In the genomic region with DNA sequence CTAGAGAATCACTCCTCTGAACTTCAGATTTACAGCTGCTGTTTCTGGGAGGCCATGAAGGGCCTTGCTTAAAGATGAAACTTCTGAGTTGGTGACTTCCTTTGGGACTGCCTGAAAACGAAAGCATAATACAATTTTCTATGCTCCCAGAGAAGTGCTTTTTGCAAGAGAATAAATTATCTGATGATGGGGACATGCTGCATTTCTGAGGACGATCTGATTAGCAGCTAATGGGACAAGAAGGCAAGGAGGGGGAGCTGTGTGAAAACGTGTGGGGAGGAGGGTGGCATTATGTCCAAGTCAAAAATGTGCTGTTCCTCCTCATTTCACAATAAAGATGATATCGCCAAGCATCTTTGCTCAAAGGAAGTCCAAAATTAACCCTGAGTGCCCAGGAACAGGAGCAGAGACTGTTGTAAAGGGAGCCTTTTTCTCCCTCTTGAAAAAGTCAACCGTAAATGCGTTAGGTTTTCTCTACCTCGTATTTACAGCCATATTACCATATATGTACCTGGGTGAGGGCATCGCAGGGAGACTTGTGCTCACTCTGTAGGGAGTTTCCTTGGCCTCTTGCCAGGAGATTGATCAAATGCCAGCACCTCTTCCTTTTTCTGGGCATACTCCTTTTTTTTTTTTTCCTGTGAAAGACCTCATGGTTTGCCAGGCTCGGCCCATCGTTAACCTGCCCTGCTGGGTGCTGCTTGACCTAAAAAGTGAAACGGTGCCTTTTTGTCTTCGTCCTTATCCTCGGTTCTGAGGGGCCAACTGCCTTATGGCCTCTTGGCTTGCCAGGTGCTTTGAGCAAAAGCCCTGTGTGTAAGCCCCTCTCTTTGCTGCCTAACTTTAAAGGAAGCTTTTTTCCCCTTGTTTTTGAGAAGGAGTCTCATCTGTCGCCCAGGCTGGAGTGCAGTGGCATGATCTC, we compare ENCODE assay signal across 8 cellular contexts. TPM values are rescaled to one million over a fixed set of nuclear protein-coding genes. Genes with fewer than 3 reads are reported as not detected.
DNase-seq lines count a peak whose midpoint lies in the region; ATAC-seq and TF ChIP-seq lines count a peak whose summit lies in the region.

No MANE protein-coding gene starts in this region.

- ATAC-seq in activated CD8-positive, alpha-beta T cell treated with anti-CD3 and anti-CD28 coated beads, Interleukin-2, amount 10 ng/mL, durations not matched to agents 7 days and 5 days = peak; percentile 83
- ATAC-seq in thoracic aorta (ENCODE audit: insufficient number of reproducible peaks, low FRiP score, low read depth) (no peak), HG02981 (IDR thresholded peaks at IDR 0.05; ENCODE audit: unreplicated experiment) (no peak), GM19452 (IDR thresholded peaks at IDR 0.05; ENCODE audit: unreplicated experiment) (no peak)

- no peaks in the 10 kb centered on the region for H3K9me3 Mint-ChIP-seq in activated CD8-positive, alpha-beta T cell treated with anti-CD3 and anti-CD28 coated beads, Interleukin-2, amount 10 ng/mL, durations not matched to agents 7 days and 5 days (ENCODE audit: insufficient read depth)

- peaks cover 0 to 35% (median 19%) of the 10 kb centered on the region in 11 experiments; a peak in 12 of 22 replicates for H3K36me3 ChIP-seq in BLaER1 treated with 17β-estradiol and CSF1 and Interleukin-3, amounts not matched to agents 10 nM and 100 nM
- peaks cover 21% of the 10 kb centered on the region for H3K36me3 ChIP-seq in left ventricle myocardium inferior
- peaks cover 8% of the 10 kb centered on the region for H3K36me3 ChIP-seq in thoracic aorta

- H3K27ac Mint-ChIP-seq in activated CD8-positive, alpha-beta T cell treated with anti-CD3 and anti-CD28 coated beads, Interleukin-2, amount 10 ng/mL, durations not matched to agents 7 days and 5 days = peak overlapping the region; percentile 98

- peak overlapping the region; percentile 11 to 56 (median 43); a peak in 17 of 20 replicates for H3K4me3 ChIP-seq in BLaER1 treated with 17β-estradiol and CSF1 and Interleukin-3, amounts not matched to agents 10 nM and 100 nM
- peak overlapping the region; percentile 46 for H3K4me3 ChIP-seq in left ventricle myocardium inferior
- H3K4me3 ChIP-seq in thoracic aorta = peak overlapping the region; percentile 51

- peaks cover 46 to 63% (median 55%) of the 10 kb centered on the region in 10 experiments for H3K4me1 ChIP-seq in BLaER1 treated with 17β-estradiol and CSF1 and Interleukin-3, amounts not matched to agents 10 nM and 100 nM
- peaks cover 53% of the 10 kb centered on the region for H3K4me1 ChIP-seq in left ventricle myocardium inferior
- H3K4me1 ChIP-seq in thoracic aorta (ENCODE audit: control insufficient read depth in 1 of 2, low read depth in 2 of 2) = peaks cover 29 to 58% of the 10 kb centered on the region in 2 donors

- peaks cover 58% of the 10 kb centered on the region for H3K4me1 Mint-ChIP-seq in activated CD8-positive, alpha-beta T cell treated with anti-CD3 and anti-CD28 coated beads, Interleukin-2, amount 10 ng/mL, durations not matched to agents 7 days and 5 days (ENCODE audit: low read depth)

- peak; percentile 13 for DNase-seq in LHCN-M2 (ENCODE audit: low read depth)
- peak; percentile 50 for DNase-seq in activated CD8-positive, alpha-beta T cell treated with anti-CD3 and anti-CD28 coated beads, Interleukin-2, amount 10 ng/mL, durations not matched to agents 7 days and 5 days
- DNase-seq in left ventricle myocardium inferior = no peak
- DNase-seq in thoracic aorta (ENCODE audit: low spot score) = no peak
- DNase-seq in NCI-H1930 (lab: John Stamatoyannopoulos, UW) = no peak

- no peaks in the 10 kb centered on the region for H3K9me3 ChIP-seq in BLaER1 treated with 17β-estradiol and CSF1 and Interleukin-3, amounts not matched to agents 10 nM and 100 nM (replicated peaks in 1 of 11)
- H3K9me3 ChIP-seq in left ventricle myocardium inferior (replicated peaks) (no peaks in the 10 kb centered on the region), thoracic aorta (no peaks in the 10 kb centered on the region)

- H3K4me2 ChIP-seq in BLaER1 treated with 17β-estradiol and CSF1 and Interleukin-3, amounts not matched to agents 10 nM and 100 nM = peak overlapping the region; percentile 83 to 96 (median 88)

- H3K9ac ChIP-seq in BLaER1 treated with 17β-estradiol and CSF1 and Interleukin-3, amounts not matched to agents 10 nM and 100 nM = peak overlapping the region; percentile 20 to 76 (median 55); a peak in 19 of 22 replicates

- POLR2A ChIA-PET in activated CD8-positive, alpha-beta T cell treated with anti-CD3 and anti-CD28 coated beads, Interleukin-2, amount 10 ng/mL, durations not matched to agents 7 days and 5 days (lab: Charles Lee) = interaction anchor here (0.9 to 5.1 kb wide), 5 partner anchors 8 to 107 kb away, joined by 3 to 51 read pairs (median 6); partner anchors contain the start of genes ITPR1 and SUMF1

- TF ChIP-seq CTCF in left ventricle myocardium inferior (IDR thresholded peaks at IDR 0.05; ENCODE audit: borderline replicate concordance) (no peak), thoracic aorta (IDR thresholded peaks at IDR 0.05) (no peak)

- H3K27me3 Mint-ChIP-seq in activated CD8-positive, alpha-beta T cell treated with anti-CD3 and anti-CD28 coated beads, Interleukin-2, amount 10 ng/mL, durations not matched to agents 7 days and 5 days (ENCODE audit: low read depth) = no peaks in the 10 kb centered on the region

- CTCF ChIA-PET in activated CD8-positive, alpha-beta T cell treated with anti-CD3 and anti-CD28 coated beads, Interleukin-2, amount 10 ng/mL, durations not matched to agents 7 days and 5 days (lab: Charles Lee) = interaction anchor here (0.7 to 5.4 kb wide), 10 partner anchors 8 to 424 kb away, joined by 3 to 51 read pairs (median 5); partner anchors contain the start of gene ITPR1

- no peaks in the 10 kb centered on the region for H3K27me3 ChIP-seq in BLaER1 treated with 17β-estradiol and CSF1 and Interleukin-3, amounts not matched to agents 10 nM and 100 nM
- H3K27me3 ChIP-seq in left ventricle myocardium inferior (ENCODE audit: low read depth) (no peaks in the 10 kb centered on the region), thoracic aorta (replicated peaks; ENCODE audit: insufficient read depth) (no peaks in the 10 kb centered on the region)

- peak overlapping the region in 9 of 11 experiments; percentile 51 to 76 (median 72); a peak in 20 of 22 replicates for H3K27ac ChIP-seq in BLaER1 treated with 17β-estradiol and CSF1 and Interleukin-3, amounts not matched to agents 10 nM and 100 nM
- H3K27ac ChIP-seq in left ventricle myocardium inferior (replicated peaks) (peak overlapping the region; percentile 66), thoracic aorta (peak overlapping the region; percentile 87 to 88)

- H4K20me1 ChIP-seq in BLaER1 treated with 17β-estradiol and CSF1 and Interleukin-3, amounts not matched to agents 10 nM and 100 nM = peaks cover 0 to 63% (median 0%) of the 10 kb centered on the region in 11 experiments; a peak in 3 of 22 replicates

- H3K36me3 Mint-ChIP-seq in activated CD8-positive, alpha-beta T cell treated with anti-CD3 and anti-CD28 coated beads, Interleukin-2, amount 10 ng/mL, durations not matched to agents 7 days and 5 days (ENCODE audit: low read depth) = peaks cover 40% of the 10 kb centered on the region

- intact Hi-C loops in left ventricle myocardium inferior (cut with micrococcal nuclease) = no loop called here

- peak overlapping the region; percentile 80 for H3K4me3 Mint-ChIP-seq in activated CD8-positive, alpha-beta T cell treated with anti-CD3 and anti-CD28 coated beads, Interleukin-2, amount 10 ng/mL, durations not matched to agents 7 days and 5 days

RNA-seq across cellular contexts. Expression of gene ITPR1, which starts 11.5 kb away (rescaled TPM):
- 27.6 and 36.4 TPM in 2 replicates for total RNA-seq in LHCN-M2 (2014; rRNA removed)
- 1.8 TPM for polyA plus RNA-seq in LHCN-M2 (2012)
- 10 to 100 TPM; 53.8 to 57.3 TPM for total RNA-seq in activated CD8-positive, alpha-beta T cell treated with anti-CD3 and anti-CD28 coated beads, Interleukin-2, amount 10 ng/mL, durations not matched to agents 7 days and 5 days
- 29.0 TPM for total RNA-seq in left ventricle myocardium inferior
- total RNA-seq in thoracic aorta = 100 to 1,000 TPM; 254 to 283 TPM

RNA-seq across cellular contexts. Expression of gene SUMF1, which starts 37.5 kb away (rescaled TPM):
- 78.2 and 81.4 TPM in 2 replicates for total RNA-seq in LHCN-M2 (2014; rRNA removed)
- 26.6 TPM for polyA plus RNA-seq in LHCN-M2 (2012)
- total RNA-seq in activated CD8-positive, alpha-beta T cell treated with anti-CD3 and anti-CD28 coated beads, Interleukin-2, amount 10 ng/mL, durations not matched to agents 7 days and 5 days = 1 to 10 TPM; 7.4 to 8.7 TPM
- 8.6 TPM for total RNA-seq in left ventricle myocardium inferior
- total RNA-seq in thoracic aorta = 10 to 100 TPM; 35.0 to 63.5 TPM

Comparison
In these comparisons a context has a peak if more than half of its experiments do, and no peak if none do; other contexts are left out.
1. DNase-seq: peak in LHCN-M2 (single experiment) and activated CD8-positive, alpha-beta T cell treated with anti-CD3 and anti-CD28 coated beads, Interleukin-2, amount 10 ng/mL, durations not matched to agents 7 days and 5 days (single experiment); none in left ventricle myocardium inferior (single experiment), thoracic aorta (single experiment) and NCI-H1930 (0 of 2).
2. Peak in every context shown above with its lines, with median percentiles within 50 percentile points of each other: H3K27ac ChIP-seq and H3K4me3 ChIP-seq.